In genomic region chr9:137369111-137369787, GRCh38 we compare ENCODE assay signal across 29 cellular contexts. TPM values are rescaled to one million over a fixed set of nuclear protein-coding genes. Genes with fewer than 3 reads are reported as not detected.
DNase-seq lines count a peak whose midpoint lies in the region; ATAC-seq and TF ChIP-seq lines count a peak whose summit lies in the region.
"Had no signal": no experiment of that assay in that cellular context is flagged by ENCODE, and none has a peak within 500 bp of the region (broad histone marks: within the 10 kb centered on the region; RNA-seq: fewer than 3 reads in every experiment).

No MANE protein-coding gene starts in this region.

- H3K9me2 ChIP-seq in PC-3 (replicated peaks; ENCODE audit: low read length): no peaks in the 10 kb centered on the region

- no peak for TF ChIP-seq CTCF in RWPE2 (IDR thresholded peaks at IDR 0.05; ENCODE audit: poor library complexity, severe bottlenecking)
- TF ChIP-seq CTCF in glutamatergic neuron (IDR thresholded peaks at IDR 0.05; ENCODE audit: partially characterized antibody, unreplicated experiment): no peak
- no peak for TF ChIP-seq CTCF in GM10266 (IDR thresholded peaks at IDR 0.05; ENCODE audit: control insufficient read depth, insufficient read depth, low read depth, missing control alignments)
- TF ChIP-seq CTCF in PC-3 (conservative IDR thresholded peaks at IDR 0.05; ENCODE audit: low read depth, low read length): no peak

- H3K36me3 ChIP-seq in RWPE2 (ENCODE audit: low read depth): no peaks in the 10 kb centered on the region
- H3K36me3 ChIP-seq in MG63: no peaks in the 10 kb centered on the region
- H3K36me3 ChIP-seq in PC-3 (ENCODE audit: low read depth, low read length): no peaks in the 10 kb centered on the region
- H3K36me3 ChIP-seq: SJCRH30 had no signal

- H3K9ac ChIP-seq in PC-3 (ENCODE audit: low read length): no peak overlapping the region

- H3K27ac Mint-ChIP-seq in activated CD4-positive, alpha-beta T cell treated with anti-CD3 and anti-CD28 coated beads for 36 hours: no peak overlapping the region
- no peak overlapping the region for H3K27ac Mint-ChIP-seq in activated CD4-positive, alpha-beta T cell treated with anti-CD3 and anti-CD28 coated beads, Interleukin-2, amount 10 ng/mL, durations not matched to agents 24 days and 14 days
- no peak overlapping the region for H3K27ac Mint-ChIP-seq in glutamatergic neuron (ENCODE audit: unreplicated experiment)
- H3K27ac Mint-ChIP-seq: CD14-positive monocyte; HFFc6; IgD-negative memory B cell; naive thymus-derived CD8-positive, alpha-beta T cell had no signal

- intact Hi-C loops in activated CD4-positive, alpha-beta T cell treated with anti-CD3 and anti-CD28 coated beads for 36 hours (cut with DNase I, micrococcal nuclease): no loop called here
- intact Hi-C loops in activated CD4-positive, alpha-beta T cell treated with anti-CD3 and anti-CD28 coated beads, Interleukin-2, amount 10 ng/mL, durations not matched to agents 24 days and 14 days (cut with micrococcal nuclease): no loop called here
- intact Hi-C loops in sciatic nerve (cut with DNase I): no loop called here
- intact Hi-C loops in PC-3 (cut with micrococcal nuclease): no loop called here

- H3K79me2 ChIP-seq in PC-3 (ENCODE audit: low read length): no peaks in the 10 kb centered on the region

- BruUV-seq in PC-3 (replicated peaks; lab: Mats Ljungman, UMichigan): no TSS peak

- H4K20me1 ChIP-seq in PC-3 (ENCODE audit: low read length): no peaks in the 10 kb centered on the region

- H3K9me3 ChIP-seq in RWPE2 (ENCODE audit: severe bottlenecking) (no peaks in the 10 kb centered on the region), MG63 (no peaks in the 10 kb centered on the region), PC-3 (ENCODE audit: low read length) (no peaks in the 10 kb centered on the region)
- H3K9me3 ChIP-seq: Caco-2, lower lobe of right lung, SJCRH30, stomach, tibial nerve had no signal

- no peaks in the 10 kb centered on the region for H3K27me3 ChIP-seq in RWPE2 (ENCODE audit: insufficient read depth, poor library complexity, severe bottlenecking)
- no peaks in the 10 kb centered on the region for H3K27me3 ChIP-seq in MG63
- H3K27me3 ChIP-seq in PC-3 (ENCODE audit: low read length): no peaks in the 10 kb centered on the region
- H3K27me3 ChIP-seq: stomach, tibial nerve had no signal

- H3K4me1 Mint-ChIP-seq in activated CD4-positive, alpha-beta T cell treated with anti-CD3 and anti-CD28 coated beads for 36 hours: no peaks in the 10 kb centered on the region
- H3K4me1 Mint-ChIP-seq in activated CD4-positive, alpha-beta T cell treated with anti-CD3 and anti-CD28 coated beads, Interleukin-2, amount 10 ng/mL, durations not matched to agents 24 days and 14 days: no peaks in the 10 kb centered on the region
- peaks cover 9% of the 10 kb centered on the region for H3K4me1 Mint-ChIP-seq in glutamatergic neuron (ENCODE audit: low read depth, unreplicated experiment)
- H3K4me1 Mint-ChIP-seq: activated CD4-positive, alpha-beta T cell treated with anti-CD3 and anti-CD28 coated beads, Interleukin-2, amount 10 ng/mL, durations not matched to agents 7 days and 5 days; IgD-negative memory B cell had no signal

- CTCF ChIA-PET in activated CD4-positive, alpha-beta T cell treated with anti-CD3 and anti-CD28 coated beads for 36 hours (lab: Charles Lee): no interaction called here
- CTCF ChIA-PET in PC-3 (lab: Charles Lee): no interaction called here

- no peak overlapping the region for H3K27ac ChIP-seq in RWPE2 (ENCODE audit: poor library complexity, severe bottlenecking)
- no peak overlapping the region for H3K27ac ChIP-seq in PC-3 (ENCODE audit: low read length)
- H3K27ac ChIP-seq: 22Rv1, lower lobe of right lung, SJCRH30, stomach, VCaP had no signal

- peaks cover 4% of the 10 kb centered on the region for H3K9me3 Mint-ChIP-seq in activated CD4-positive, alpha-beta T cell treated with anti-CD3 and anti-CD28 coated beads for 36 hours (ENCODE audit: low read depth)
- no peaks in the 10 kb centered on the region for H3K9me3 Mint-ChIP-seq in activated CD4-positive, alpha-beta T cell treated with anti-CD3 and anti-CD28 coated beads, Interleukin-2, amount 10 ng/mL, durations not matched to agents 24 days and 14 days
- H3K9me3 Mint-ChIP-seq in glutamatergic neuron (ENCODE audit: unreplicated experiment): peaks cover 4% of the 10 kb centered on the region
- H3K9me3 Mint-ChIP-seq: IgD-negative memory B cell; naive thymus-derived CD8-positive, alpha-beta T cell had no signal

- peak; percentile 2 for DNase-seq in activated CD4-positive, alpha-beta T cell treated with anti-CD3 and anti-CD28 coated beads for 36 hours
- no peak for DNase-seq in activated CD4-positive, alpha-beta T cell treated with anti-CD3 and anti-CD28 coated beads, Interleukin-2, amount 10 ng/mL, durations not matched to agents 24 days and 14 days
- peak; percentile 61 for DNase-seq in RWPE2 (ENCODE audit: low spot score)
- peak; percentile 29 for DNase-seq in glutamatergic neuron
- peak; percentile 56 for DNase-seq in sciatic nerve (ENCODE audit: low spot score)
- no peak for DNase-seq in MG63
- DNase-seq in GM10266 (ENCODE audit: extremely low spot score): no peak
- no peak for DNase-seq in PC-3
- DNase-seq: activated CD4-positive, alpha-beta T cell treated with anti-CD3 and anti-CD28 coated beads, Interleukin-2, amount 10 ng/mL, durations not matched to agents 7 days and 5 days; activated T-cell treated with anti-CD3 and anti-CD28 coated beads, Interleukin-2, amount 50 U/mL, for 1 hour; caudate nucleus; DMS53; HFFc6; lower lobe of right lung; NCI-H146; NCI-H748 treated with DMSO at 0.1 percent for 48 hours; occipital lobe; SJCRH30; stimulated activated CD4-positive, alpha-beta T cell treated with anti-CD3 and anti-CD28 coated beads, Interleukin-2, amount 100 ng/mL, for 24 hours; stomach; SW 1271 had no signal

- H3K4me2 ChIP-seq in PC-3 (ENCODE audit: low read length): no peak overlapping the region

- no peaks in the 10 kb centered on the region for H3K4me1 ChIP-seq in RWPE2 (ENCODE audit: insufficient read depth, poor library complexity, severe bottlenecking)
- no peaks in the 10 kb centered on the region for H3K4me1 ChIP-seq in PC-3 (ENCODE audit: insufficient read depth, low read length)
- H3K4me1 ChIP-seq: Caco-2, lower lobe of right lung had no signal

- H2AFZ ChIP-seq in PC-3 (ENCODE audit: low read length): no peak overlapping the region

- no peak overlapping the region for H3K4me3 Mint-ChIP-seq in activated CD4-positive, alpha-beta T cell treated with anti-CD3 and anti-CD28 coated beads for 36 hours
- H3K4me3 Mint-ChIP-seq in activated CD4-positive, alpha-beta T cell treated with anti-CD3 and anti-CD28 coated beads, Interleukin-2, amount 10 ng/mL, durations not matched to agents 24 days and 14 days: no peak overlapping the region
- H3K4me3 Mint-ChIP-seq in glutamatergic neuron (ENCODE audit: unreplicated experiment): no peak overlapping the region
- H3K4me3 Mint-ChIP-seq: activated CD4-positive, alpha-beta T cell treated with anti-CD3 and anti-CD28 coated beads, Interleukin-2, amount 10 ng/mL, durations not matched to agents 7 days and 5 days; CD14-positive monocyte; HFFc6; IgD-negative memory B cell; naive thymus-derived CD8-positive, alpha-beta T cell had no signal

- no peaks in the 10 kb centered on the region for H3K36me3 Mint-ChIP-seq in activated CD4-positive, alpha-beta T cell treated with anti-CD3 and anti-CD28 coated beads for 36 hours (ENCODE audit: low read depth)
- H3K36me3 Mint-ChIP-seq in activated CD4-positive, alpha-beta T cell treated with anti-CD3 and anti-CD28 coated beads, Interleukin-2, amount 10 ng/mL, durations not matched to agents 24 days and 14 days (ENCODE audit: low read depth): peaks cover 1% of the 10 kb centered on the region
- H3K36me3 Mint-ChIP-seq in glutamatergic neuron (ENCODE audit: unreplicated experiment): no peaks in the 10 kb centered on the region
- H3K36me3 Mint-ChIP-seq: CD14-positive monocyte, IgD-negative memory B cell had no signal

- POLR2A ChIA-PET in activated CD4-positive, alpha-beta T cell treated with anti-CD3 and anti-CD28 coated beads for 36 hours (lab: Charles Lee): no interaction called here
- POLR2A ChIA-PET in PC-3 (lab: Charles Lee; ENCODE audit: unreplicated experiment): no interaction called here

- no peak for ATAC-seq in activated CD4-positive, alpha-beta T cell treated with anti-CD3 and anti-CD28 coated beads for 36 hours
- no peak for ATAC-seq in RWPE2 (ENCODE audit: low read depth)
- no peak for ATAC-seq in sciatic nerve
- no peak for ATAC-seq in PC-3
- ATAC-seq: lower lobe of right lung; naive thymus-derived CD8-positive, alpha-beta T cell had no signal

- no peaks in the 10 kb centered on the region for H3F3A ChIP-seq in PC-3 (ENCODE audit: low read length, unreplicated experiment)

- H3K4me3 ChIP-seq in RWPE2 (ENCODE audit: severe bottlenecking): no peak overlapping the region
- no peak overlapping the region for H3K4me3 ChIP-seq in MG63
- no peak overlapping the region for H3K4me3 ChIP-seq in PC-3 (ENCODE audit: low read length)
- H3K4me3 ChIP-seq: lower lobe of right lung, SJCRH30, stomach, tibial nerve had no signal

- no peaks in the 10 kb centered on the region for H3K27me3 Mint-ChIP-seq in activated CD4-positive, alpha-beta T cell treated with anti-CD3 and anti-CD28 coated beads for 36 hours
- no peaks in the 10 kb centered on the region for H3K27me3 Mint-ChIP-seq in activated CD4-positive, alpha-beta T cell treated with anti-CD3 and anti-CD28 coated beads, Interleukin-2, amount 10 ng/mL, durations not matched to agents 24 days and 14 days
- H3K27me3 Mint-ChIP-seq in glutamatergic neuron (ENCODE audit: unreplicated experiment): peaks cover 7% of the 10 kb centered on the region
- H3K27me3 Mint-ChIP-seq: activated CD4-positive, alpha-beta T cell treated with anti-CD3 and anti-CD28 coated beads, Interleukin-2, amount 10 ng/mL, durations not matched to agents 7 days and 5 days; IgD-negative memory B cell; naive thymus-derived CD8-positive, alpha-beta T cell had no signal

RNA-seq across cellular contexts. Expression of gene EXD3, which starts 53.7 kb away (rescaled TPM):
- 1 to 10 TPM; 6.7 to 7.1 TPM for total RNA-seq in activated CD4-positive, alpha-beta T cell treated with anti-CD3 and anti-CD28 coated beads for 36 hours
- total RNA-seq in activated CD4-positive, alpha-beta T cell treated with anti-CD3 and anti-CD28 coated beads, Interleukin-2, amount 10 ng/mL, durations not matched to agents 24 days and 14 days: 4.4 and 5.2 TPM in 2 replicates
- 24.5 TPM for total RNA-seq in glutamatergic neuron (ENCODE audit: unreplicated experiment)
- total RNA-seq in sciatic nerve: 48.1 TPM
- total RNA-seq in MG63 (2014; rRNA removed; shearing (Covaris generic); ENCODE audit: low replicate concordance): 1.2 TPM in 2 replicates
- total RNA-seq in PC-3 (2014; rRNA removed): 1.9 and 3.1 TPM in 2 replicates

RNA-seq across cellular contexts. Expression of gene NOXA1, which starts 53.9 kb away (rescaled TPM):
- total RNA-seq in activated CD4-positive, alpha-beta T cell treated with anti-CD3 and anti-CD28 coated beads for 36 hours: 1 to 10 TPM in 1 of 2 experiments, under 1 TPM in 1; 0.97 to 1.7 TPM
- 0.30 and 0.36 TPM in 2 replicates for total RNA-seq in activated CD4-positive, alpha-beta T cell treated with anti-CD3 and anti-CD28 coated beads, Interleukin-2, amount 10 ng/mL, durations not matched to agents 24 days and 14 days
- total RNA-seq in glutamatergic neuron (ENCODE audit: unreplicated experiment) (2.6 TPM), sciatic nerve (7.4 TPM), PC-3 (2014; rRNA removed) (0.51 and 1.6 TPM in 2 replicates)
- not detected in 2 replicates for total RNA-seq in MG63 (2014; rRNA removed; shearing (Covaris generic); ENCODE audit: low replicate concordance)
- total RNA-seq: fibroblast of villous mesenchyme, SJCRH30 had no signal

Comparison
In these comparisons a context has a peak if more than half of its experiments do, and no peak if none do; other contexts are left out.
1. DNase-seq: peak in activated CD4-positive, alpha-beta T cell treated with anti-CD3 and anti-CD28 coated beads for 36 hours (single experiment), RWPE2 (single experiment), glutamatergic neuron (single experiment) and sciatic nerve (single experiment); none in activated CD4-positive, alpha-beta T cell treated with anti-CD3 and anti-CD28 coated beads, Interleukin-2, amount 10 ng/mL, durations not matched to agents 24 days and 14 days (single experiment), MG63 (single experiment), GM10266 (single experiment) and PC-3 (single experiment).